21 cellular contexts compared by ENCODE assay signal in genomic region chr10:4068255-4069028, GRCh38.
DNase-seq lines count a peak whose midpoint lies in the region; TF ChIP-seq lines count a peak whose summit lies in the region.
"Had no signal": no experiment of that assay in that cellular context is flagged by ENCODE, and none has a peak within 500 bp of the region (broad histone marks: within the 10 kb centered on the region; RNA-seq: fewer than 3 reads in every experiment).

No MANE protein-coding gene starts in this region.

- no peaks in the 10 kb centered on the region for H3K4me1 Mint-ChIP-seq in MCF 10A (ENCODE audit: insufficient read depth, unreplicated experiment)
- H3K4me1 Mint-ChIP-seq: CD14-positive monocyte, neural crest cell had no signal

- no peaks in the 10 kb centered on the region for H3K27me3 Mint-ChIP-seq in MCF 10A (ENCODE audit: insufficient read depth, unreplicated experiment)
- H3K27me3 Mint-ChIP-seq: activated naive CD8-positive, alpha-beta T cell treated with anti-CD3 and anti-CD28 coated beads, Interleukin-2, amount 10 ng/mL, durations not matched to agents 7 days and 5 days had no signal

- H3K4me1 ChIP-seq in breast epithelium (no peaks in the 10 kb centered on the region), SK-N-SH (ENCODE audit: control insufficient read depth in 1 of 2, insufficient read depth in 2 of 2, low read depth in 1 of 2, low read length in 1 of 2) (peaks cover 6 to 29% of the 10 kb centered on the region in 2 experiments; a peak in 3 of 4 replicates)
- H3K4me1 ChIP-seq: prostate gland, SJCRH30 had no signal

- H3K4me3 ChIP-seq in breast epithelium (no peak overlapping the region), SK-N-SH (ENCODE audit: low read depth in 2 of 2, low read length in 1 of 2) (no peak overlapping the region)
- H3K4me3 ChIP-seq: dorsolateral prefrontal cortex, prostate gland, SJCRH30 had no signal

- WGBS in SK-N-SH (ENCODE audit: low lambda C conversion rate) = 77% methylated on average over 8 of the region's 8 CpGs

- H3K27me3 ChIP-seq in breast epithelium (no peaks in the 10 kb centered on the region), SK-N-SH (ENCODE audit: insufficient read depth) (no peaks in the 10 kb centered on the region)
- H3K27me3 ChIP-seq: SJCRH30 had no signal

- H3K9me3 ChIP-seq in breast epithelium (no peaks in the 10 kb centered on the region), SK-N-SH (no peaks in the 10 kb centered on the region)
- H3K9me3 ChIP-seq: prostate gland, SJCRH30 had no signal

- no peaks in the 10 kb centered on the region for H3K36me3 ChIP-seq in breast epithelium
- H3K36me3 ChIP-seq in SK-N-SH (replicated peaks in 1 of 2; ENCODE audit: control insufficient read depth in 1 of 2, insufficient read depth in 2 of 2, low read length in 1 of 2) = no peaks in the 10 kb centered on the region
- H3K36me3 ChIP-seq: prostate gland, SJCRH30 had no signal

- H3K4me2 ChIP-seq in SK-N-SH = no peak overlapping the region

- no peak for TF ChIP-seq CTCF in MCF 10A (IDR thresholded peaks at IDR 0.05; ENCODE audit: unreplicated experiment)
- TF ChIP-seq CTCF in breast epithelium (IDR thresholded peaks at IDR 0.05) = no peak
- no peak for TF ChIP-seq CTCF in SK-N-SH (IDR thresholded peaks at IDR 0.05)

- H2AFZ ChIP-seq in SK-N-SH (ENCODE audit: low read depth) = peak overlapping the region; percentile 50; the same call in 1 of the 2 replicates

- H3K9me3 Mint-ChIP-seq in MCF 10A (ENCODE audit: unreplicated experiment) = no peaks in the 10 kb centered on the region
- H3K9me3 Mint-ChIP-seq: activated naive CD8-positive, alpha-beta T cell treated with anti-CD3 and anti-CD28 coated beads, Interleukin-2, amount 10 ng/mL, durations not matched to agents 7 days and 5 days had no signal

- BruUV-seq in MCF 10A (replicated peaks; lab: Mats Ljungman, UMichigan) = no TSS peak

- H3K9me2 ChIP-seq in SK-N-SH = no peaks in the 10 kb centered on the region

- DNase-seq in MCF 10A (ENCODE audit: unreplicated experiment) (peak; percentile 29), breast epithelium (ENCODE audit: low spot score in 2 of 2) (no peak), SK-N-SH (no peak), foreskin melanocyte (peak; percentile 60), NCI-H2081 treated with DMSO at 0.1 percent for 48 hours (lab: John Stamatoyannopoulos, UW) (no peak), NCI-H510A treated with DMSO at 0.1 percent for 48 hours (lab: John Stamatoyannopoulos, UW) (no peak), activated T-cell treated with anti-CD3 and anti-CD28 coated beads for 4 hours (no peak)
- no peak for DNase-seq in activated CD8-positive, alpha-beta memory T cell treated with anti-CD3 and anti-CD28 coated beads for 24 hours
- DNase-seq: activated naive CD8-positive, alpha-beta T cell treated with anti-CD3 and anti-CD28 coated beads, Interleukin-2, amount 10 ng/mL, durations not matched to agents 7 days and 5 days; dorsolateral prefrontal cortex; kidney glomerular epithelial cell; midbrain; NCI-H1930; NCI-H524; SJCRH30; stimulated activated CD8-positive, alpha-beta memory T cell treated with anti-CD3 and anti-CD28 coated beads, Interleukin-4, amount 100 ng/mL, for 48 hours; substantia nigra; T-helper 2 cell had no signal

- H3K27ac Mint-ChIP-seq in MCF 10A (ENCODE audit: low read depth, unreplicated experiment) = no peak overlapping the region
- H3K27ac Mint-ChIP-seq: activated naive CD8-positive, alpha-beta T cell treated with anti-CD3 and anti-CD28 coated beads, Interleukin-2, amount 10 ng/mL, durations not matched to agents 7 days and 5 days; CD14-positive monocyte had no signal

- no peaks in the 10 kb centered on the region for H4K20me1 ChIP-seq in SK-N-SH (ENCODE audit: insufficient read depth)

- TF ChIP-seq RAD21 in SK-N-SH (IDR thresholded peaks at IDR 0.05; ENCODE audit: low read length) = no peak

- POLR2A ChIA-PET in MCF 10A (lab: Yijun Ruan, JAX) = interaction anchor here (0.6 to 1.0 kb wide), 3 partner anchors 20 to 283 kb away, joined by 3 read pairs; partner anchors contain the start of gene KLF6
- POLR2A ChIA-PET in SK-N-SH (lab: Yijun Ruan, JAX) = no interaction called here

- CTCF ChIA-PET in MCF 10A (lab: Yijun Ruan, JAX) = no interaction called here
- CTCF ChIA-PET in SK-N-SH (lab: Yijun Ruan, JAX) = no interaction called here

- intact Hi-C loops in MCF 10A (cut with micrococcal nuclease) (no loop called here), breast epithelium (cut with DNase I; ENCODE audit: low total_unique reads) (no loop called here)

- H3K27ac ChIP-seq in breast epithelium (peak overlapping the region in 1 of 2 donors; percentile 9), SK-N-SH (ENCODE audit: low read depth in 2 of 2, low read length in 1 of 2) (peak overlapping the region in 1 of 2 experiments; percentile 29; a peak in 1 of 4 replicates)
- H3K27ac ChIP-seq: dorsolateral prefrontal cortex, prostate gland, SJCRH30 had no signal

- no peak overlapping the region for H3K4me3 Mint-ChIP-seq in MCF 10A (ENCODE audit: unreplicated experiment)
- H3K4me3 Mint-ChIP-seq: activated naive CD8-positive, alpha-beta T cell treated with anti-CD3 and anti-CD28 coated beads, Interleukin-2, amount 10 ng/mL, durations not matched to agents 7 days and 5 days; CD14-positive monocyte; neural crest cell had no signal

- no peaks in the 10 kb centered on the region for H3K79me2 ChIP-seq in SK-N-SH (ENCODE audit: insufficient read depth)

- H3K36me3 Mint-ChIP-seq in MCF 10A (ENCODE audit: insufficient read depth, unreplicated experiment) = no peaks in the 10 kb centered on the region
- H3K36me3 Mint-ChIP-seq: CD14-positive monocyte had no signal

- peaks cover 6% of the 10 kb centered on the region for H3F3A ChIP-seq in SK-N-SH (replicated peaks; ENCODE audit: insufficient read depth)

- no peak for TF ChIP-seq POLR2A in breast epithelium (IDR thresholded peaks at IDR 0.05)

- no peak for TF ChIP-seq EP300 in SK-N-SH (IDR thresholded peaks at IDR 0.05; ENCODE audit: borderline replicate concordance in 1 of 2, low read depth in 1 of 2, low read length in 1 of 2)

- H3K9ac ChIP-seq in SK-N-SH = no peak overlapping the region

TF ChIP-seq in SK-N-SH, 30 proteins besides CTCF, POLR2A, EP300 and RAD21:
- TF ChIP-seq TCF12 (IDR thresholded peaks at IDR 0.05) (no peak), MXI1 (IDR thresholded peaks at IDR 0.05; ENCODE audit: low read depth, low read length) (no peak), MAX (IDR thresholded peaks at IDR 0.05; ENCODE audit: low read depth) (no peak), FOXM1 (IDR thresholded peaks at IDR 0.05; ENCODE audit: low read depth) (no peak)

Comparison
In these comparisons a context has a peak if more than half of its experiments do, and no peak if none do; other contexts are left out.
1. DNase-seq: peak in MCF 10A (single experiment) and foreskin melanocyte (single experiment); none in breast epithelium (0 of 2), SK-N-SH (single experiment), NCI-H2081 treated with DMSO at 0.1 percent for 48 hours (single experiment), activated CD8-positive, alpha-beta memory T cell treated with anti-CD3 and anti-CD28 coated beads for 24 hours (single experiment), NCI-H510A treated with DMSO at 0.1 percent for 48 hours (single experiment) and activated T-cell treated with anti-CD3 and anti-CD28 coated beads for 4 hours (single experiment).